Comparison of ENCODE assay signal across 8 cellular contexts in the genomic region with DNA sequence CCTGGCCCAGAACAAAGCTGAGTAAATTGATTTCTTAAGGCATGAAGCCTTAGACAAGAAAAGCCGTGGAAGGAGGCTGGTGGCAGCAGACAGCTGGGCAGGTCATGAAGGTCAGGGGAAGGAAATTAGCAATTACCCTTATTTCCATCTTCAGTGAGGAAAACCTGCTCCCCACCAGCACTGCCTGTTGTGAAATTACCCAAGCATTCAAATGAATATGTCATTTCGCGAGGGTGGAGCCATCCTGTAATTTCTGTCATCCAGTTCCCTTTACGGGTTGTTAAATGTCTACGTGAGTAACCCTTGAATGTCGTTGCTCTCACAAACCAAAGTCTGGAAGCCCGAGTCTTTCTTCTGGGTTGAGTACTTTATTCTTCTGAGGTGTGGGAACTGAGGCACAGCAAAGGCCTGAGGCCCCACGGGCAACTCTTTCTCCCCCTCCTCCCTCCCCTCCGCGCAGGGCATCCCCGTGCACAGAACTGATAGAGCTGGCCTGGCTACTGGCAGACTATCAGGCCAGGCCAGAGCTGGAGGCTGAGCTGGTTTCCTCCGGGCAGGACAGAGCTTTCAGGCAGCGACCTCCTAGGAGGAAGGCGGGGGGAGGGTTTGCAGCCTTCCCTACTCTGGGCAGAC. TPM values are rescaled to one million over a fixed set of nuclear protein-coding genes. Genes with fewer than 3 reads are reported as not detected.
A peak's percentile ranks its signal among the peaks of the same experiment; 100 is the strongest.
DNase-seq lines count a peak whose midpoint lies in the region; ATAC-seq and TF ChIP-seq lines count a peak whose summit lies in the region.

No MANE protein-coding gene starts in this region.

- TF ChIP-seq CTCF in GM12864 (IDR thresholded peaks at IDR 0.05; ENCODE audit: low read depth, low read length, missing control alignments), result no peak
- no peak for TF ChIP-seq CTCF in fibroblast of villous mesenchyme (IDR thresholded peaks at IDR 0.05; ENCODE audit: insufficient read depth, low read depth, low read length)

- no peak overlapping the region for H3K9ac ChIP-seq in neuronal stem cell (ENCODE audit: low read depth, low read length, poor library complexity)

- no peak overlapping the region for H3K4ac ChIP-seq in neuronal stem cell (ENCODE audit: low read length)

- peak; percentile 21 for ATAC-seq in HG02678 (IDR thresholded peaks at IDR 0.05; ENCODE audit: unreplicated experiment)
- ATAC-seq in HG02852 (IDR thresholded peaks at IDR 0.05; ENCODE audit: unreplicated experiment), result no peak

- H4K91ac ChIP-seq in neuronal stem cell (ENCODE audit: low read depth, low read length, poor library complexity), result no peak overlapping the region

- no peak overlapping the region for H3K23ac ChIP-seq in neuronal stem cell (ENCODE audit: low read depth, low read length, poor library complexity)

- H3K27ac ChIP-seq in neuronal stem cell (replicated peaks; ENCODE audit: low read length), result peak overlapping the region; percentile 35

- H2BK120ac ChIP-seq in neuronal stem cell (ENCODE audit: low read depth, low read length), result no peak overlapping the region

- no peak overlapping the region for H2BK12ac ChIP-seq in neuronal stem cell (ENCODE audit: low read length)

- H3K79me1 ChIP-seq in neuronal stem cell (ENCODE audit: low read depth, low read length), result no peaks in the 10 kb centered on the region

- H3K9me3 ChIP-seq in neuronal stem cell (replicated peaks in 1 of 2; ENCODE audit: control insufficient read depth in 2 of 2, insufficient read depth in 1 of 2, low read depth in 1 of 2, low read length in 2 of 2), result no peaks in the 10 kb centered on the region

- no peak overlapping the region for H4K8ac ChIP-seq in neuronal stem cell (ENCODE audit: low read depth, low read length)

- H3K27me3 ChIP-seq in neuronal stem cell (ENCODE audit: control insufficient read depth in 3 of 3, insufficient read depth in 3 of 3, low read depth in 1 of 3, low read length in 3 of 3), result peaks cover 0 to 5% (median 0%) of the 10 kb centered on the region in 3 experiments

- H3K4me1 ChIP-seq in neuronal stem cell (ENCODE audit: control insufficient read depth in 2 of 2, insufficient read depth in 1 of 2, low read depth in 1 of 2, low read length in 2 of 2), result peaks cover 6 to 10% of the 10 kb centered on the region in 2 donors

- peak overlapping the region; percentile 60 for H3K18ac ChIP-seq in neuronal stem cell (ENCODE audit: low read length)

- no peak overlapping the region for H2BK15ac ChIP-seq in neuronal stem cell (ENCODE audit: low read length)

- DNase-seq in GM12864 (ENCODE audit: low read depth) (no peak), SKM-1 (lab: John Stamatoyannopoulos, UW; ENCODE audit: unreplicated experiment) (peak; percentile 86), fibroblast of villous mesenchyme (ENCODE audit: low read depth) (peak; percentile 43), neuronal stem cell (ENCODE audit: low spot score) (peak; percentile 1), NCI-H128 (lab: John Stamatoyannopoulos, UW; ENCODE audit: unreplicated experiment) (no peak)
- DNase-seq in effector CD8-positive, alpha-beta T cell (lab: John Stamatoyannopoulos, UW), result no peak

- peak overlapping the region; percentile 48 for H3K4me3 ChIP-seq in GM12864 (ENCODE audit: low read depth, low read length)
- H3K4me3 ChIP-seq in fibroblast of villous mesenchyme (ENCODE audit: low read depth, low read length), result no peak overlapping the region
- peak overlapping the region in 1 of 2 donors; percentile 32 for H3K4me3 ChIP-seq in neuronal stem cell (ENCODE audit: low read length in 2 of 2)

- peak overlapping the region; percentile 86 for H2AFZ ChIP-seq in neuronal stem cell (ENCODE audit: low read length)

- H3K4me2 ChIP-seq in neuronal stem cell (ENCODE audit: insufficient read depth, low read length, poor library complexity, severe bottlenecking), result no peak overlapping the region

- no CpG with 5 or more reads among the region's 14 CpGs for WGBS in neuronal stem cell (ENCODE audit: extremely low coverage in 2 of 2, insufficient read length in 2 of 2, insufficient replicate concordance in 1 of 2), 2 donors

- no peaks in the 10 kb centered on the region for H3K36me3 ChIP-seq in neuronal stem cell (replicated peaks in 1 of 2; ENCODE audit: control insufficient read depth in 2 of 2, insufficient read depth in 2 of 2, low read length in 2 of 2)

- no peak overlapping the region for H2BK5ac ChIP-seq in neuronal stem cell (ENCODE audit: low read length)

- no peak overlapping the region for H3K14ac ChIP-seq in neuronal stem cell (ENCODE audit: low read length)

- H2AK5ac ChIP-seq in neuronal stem cell (ENCODE audit: low read depth, low read length), result no peak overlapping the region

RNA-seq across cellular contexts. Expression of a gene that starts 22.0 kb away (rescaled TPM):
- total RNA-seq in fibroblast of villous mesenchyme, result 54.4 and 72.5 TPM in 2 replicates
- 27.3 TPM for polyA plus RNA-seq in neuronal stem cell (2013, experiment 1 of 2)
- polyA plus RNA-seq in neuronal stem cell (2013, experiment 2 of 2), result 28.6 TPM

RNA-seq across cellular contexts. Expression of a gene that starts 29.7 kb away (rescaled TPM):
- total RNA-seq in fibroblast of villous mesenchyme, result 9.7 and 10.4 TPM in 2 replicates
- polyA plus RNA-seq in neuronal stem cell (2013, experiment 1 of 2), result 14.8 TPM
- 13.4 TPM for polyA plus RNA-seq in neuronal stem cell (2013, experiment 2 of 2)

Comparison
In these comparisons a context has a peak if more than half of its experiments do, and no peak if none do; other contexts are left out.
1. DNase-seq: peak in SKM-1 (single experiment), fibroblast of villous mesenchyme (single experiment) and neuronal stem cell (single experiment); none in GM12864 (single experiment), NCI-H128 (single experiment) and effector CD8-positive, alpha-beta T cell (single experiment).